8 cellular contexts compared by ENCODE assay signal in genomic region chr19:3360494-3361383, GRCh38. TPM values are rescaled to one million over a fixed set of nuclear protein-coding genes. Genes with fewer than 3 reads are reported as not detected.
DNase-seq lines count a peak whose midpoint lies in the region; ATAC-seq and TF ChIP-seq lines count a peak whose summit lies in the region.

No MANE protein-coding gene starts in this region.

- peak overlapping the region; percentile 73 for H3K4me3 ChIP-seq in effector memory CD4-positive, alpha-beta T cell (ENCODE audit: insufficient read depth, low read depth, low read length, poor library complexity, severe bottlenecking)

- peaks cover 35% of the 10 kb centered on the region for H3K4me1 Mint-ChIP-seq in activated CD4-positive, alpha-beta memory T cell treated with anti-CD3 and anti-CD28 coated beads for 36 hours (ENCODE audit: low read depth)

- H3K9me3 ChIP-seq in effector memory CD4-positive, alpha-beta T cell (ENCODE audit: control insufficient read depth, low read length) = no peaks in the 10 kb centered on the region

- TF ChIP-seq EP300 in Ishikawa (IDR thresholded peaks at IDR 0.05; ENCODE audit: borderline replicate concordance) = no peak

- no peaks in the 10 kb centered on the region for H3K36me3 ChIP-seq in effector memory CD4-positive, alpha-beta T cell (ENCODE audit: control insufficient read depth, insufficient read depth, low read length)

- peak overlapping the region; percentile 85 for H3K27ac Mint-ChIP-seq in activated CD4-positive, alpha-beta memory T cell treated with anti-CD3 and anti-CD28 coated beads for 36 hours

- H3K9me3 Mint-ChIP-seq in activated CD4-positive, alpha-beta memory T cell treated with anti-CD3 and anti-CD28 coated beads for 36 hours = no peaks in the 10 kb centered on the region

- H3K36me3 Mint-ChIP-seq in activated CD4-positive, alpha-beta memory T cell treated with anti-CD3 and anti-CD28 coated beads for 36 hours = no peaks in the 10 kb centered on the region

- intact Hi-C loops in activated CD4-positive, alpha-beta memory T cell treated with anti-CD3 and anti-CD28 coated beads for 36 hours (cut with micrococcal nuclease) = loop anchor here (2.0 kb wide), 1 partner anchor 68 kb away; no protein-coding TSS in a partner anchor

- POLR2A ChIA-PET in activated CD4-positive, alpha-beta memory T cell treated with anti-CD3 and anti-CD28 coated beads for 36 hours (lab: Charles Lee) = no interaction called here

- CTCF ChIA-PET in activated CD4-positive, alpha-beta memory T cell treated with anti-CD3 and anti-CD28 coated beads for 36 hours (lab: Charles Lee) = interaction anchor here (1.3 kb wide), 1 partner anchor 68 kb away, joined by 3 read pairs; no protein-coding TSS in a partner anchor

- peak; percentile 53 for DNase-seq in GDM1 (lab: John Stamatoyannopoulos, UW)
- DNase-seq in activated CD4-positive, alpha-beta memory T cell treated with anti-CD3 and anti-CD28 coated beads for 36 hours = peak; percentile 78
- DNase-seq in effector memory CD4-positive, alpha-beta T cell = peak; percentile 51 to 64 (median 58)
- peak; percentile 58 for DNase-seq in mucosa of gallbladder (ENCODE audit: low spot score)
- peak; percentile 50 to 66 for DNase-seq in stimulated activated CD8-positive, alpha-beta memory T cell treated with anti-CD3 and anti-CD28 coated beads, Interleukin-4, amount 100 ng/mL, for 4 hours (ENCODE audit: low read depth in 2 of 2, low spot score in 1 of 2)
- no peak for DNase-seq in SHP77 treated with DMSO at 0.1 percent for 48 hours (lab: John Stamatoyannopoulos, UW)

- no peak for ATAC-seq in GM18519 (IDR thresholded peaks at IDR 0.05; ENCODE audit: low FRiP score, unreplicated experiment)

- H3K27me3 Mint-ChIP-seq in activated CD4-positive, alpha-beta memory T cell treated with anti-CD3 and anti-CD28 coated beads for 36 hours = peaks cover 2% of the 10 kb centered on the region

- peak overlapping the region; percentile 59 for H3K27ac ChIP-seq in effector memory CD4-positive, alpha-beta T cell (ENCODE audit: insufficient read depth, low read length, poor library complexity, severe bottlenecking)

- no peak for TF ChIP-seq RAD21 in Ishikawa (IDR thresholded peaks at IDR 0.05; ENCODE audit: low read depth)

- peaks cover 25% of the 10 kb centered on the region for H3K4me1 ChIP-seq in effector memory CD4-positive, alpha-beta T cell (ENCODE audit: control insufficient read depth, insufficient read depth, low read length, poor library complexity, severe bottlenecking)

- peak overlapping the region; percentile 85 for H3K4me3 Mint-ChIP-seq in activated CD4-positive, alpha-beta memory T cell treated with anti-CD3 and anti-CD28 coated beads for 36 hours

- no peaks in the 10 kb centered on the region for H3K27me3 ChIP-seq in effector memory CD4-positive, alpha-beta T cell (replicated peaks; ENCODE audit: control insufficient read depth, insufficient read depth, low read length, poor library complexity, severe bottlenecking)

TF ChIP-seq in Ishikawa, 13 proteins besides CTCF, POLR2A, EP300 and RAD21:
- TF ChIP-seq MAX (IDR thresholded peaks at IDR 0.05) (peak; percentile 96), TEAD4 (IDR thresholded peaks at IDR 0.05) (no peak), ZBTB7A (IDR thresholded peaks at IDR 0.05; ENCODE audit: low read depth) (peak; percentile 69; the same call in 1 of the 2 replicates)

RNA-seq across cellular contexts. Expression of gene NFIC, which starts 5.6 kb away (rescaled TPM):
- total RNA-seq in activated CD4-positive, alpha-beta memory T cell treated with anti-CD3 and anti-CD28 coated beads for 36 hours = 10 to 100 TPM; 19.7 to 19.9 TPM
- total RNA-seq in mucosa of gallbladder = 254 TPM

Comparison
In these comparisons a context has a peak if more than half of its experiments do, and no peak if none do; other contexts are left out.
1. RNA of gene NFIC, which starts 5.6 kb away (total RNA-seq): 254 TPM in mucosa of gallbladder (single experiment); 19.7 to 19.9 TPM in activated CD4-positive, alpha-beta memory T cell treated with anti-CD3 and anti-CD28 coated beads for 36 hours; every median in the first group is over 10 times any median in the second.